Comparison of ENCODE assay signal across 14 cellular contexts in the genomic region with DNA sequence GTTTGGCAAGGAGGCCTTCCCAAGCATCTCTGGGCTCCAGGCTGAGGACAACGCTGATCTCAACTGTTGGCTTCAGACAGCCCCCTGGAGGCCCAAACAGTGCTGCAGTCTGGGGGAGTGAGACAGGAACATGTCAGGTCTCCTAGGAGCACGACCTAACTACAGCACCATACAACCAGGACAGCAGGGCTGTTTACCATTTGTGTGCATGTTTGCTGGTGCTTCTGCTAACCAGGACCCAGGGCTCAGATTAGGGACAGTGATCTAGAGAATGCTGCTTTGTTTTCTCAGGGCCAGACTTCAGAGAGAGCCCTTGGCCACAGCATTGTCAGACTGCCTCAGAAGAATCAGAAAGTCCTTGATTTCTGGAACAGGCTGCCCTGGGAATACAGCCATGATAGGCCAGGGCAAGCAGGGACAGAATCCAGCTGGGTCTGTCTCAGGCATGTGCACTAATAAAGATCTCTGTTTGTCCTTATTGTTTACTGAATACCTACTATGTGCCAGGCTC.
DNase-seq lines count a peak whose midpoint lies in the region; ATAC-seq and TF ChIP-seq lines count a peak whose summit lies in the region.
"Had no signal": no experiment of that assay in that cellular context is flagged by ENCODE, and none has a peak within 500 bp of the region (broad histone marks: within the 10 kb centered on the region; RNA-seq: fewer than 3 reads in every experiment).

No MANE protein-coding gene starts in this region.

- no TSS peak for BruUV-seq in A673 (replicated peaks; lab: Mats Ljungman, UMichigan)

- no peaks in the 10 kb centered on the region for H3K9me3 ChIP-seq in A673 (ENCODE audit: low read depth, low read length, poor library complexity, severe bottlenecking)

- peaks cover 80% of the 10 kb centered on the region for H3K27me3 ChIP-seq in A673 (replicated peaks; ENCODE audit: insufficient read depth, low read depth, low read length, poor library complexity)

- no peak for TF ChIP-seq POLR2A in GM18505 (IDR thresholded peaks at IDR 0.05; ENCODE audit: borderline replicate concordance, extremely low read depth, insufficient read depth, insufficient read length)

- no peak for ATAC-seq in GM18505 (IDR thresholded peaks at IDR 0.05; ENCODE audit: unreplicated experiment)
- ATAC-seq: T-cell had no signal

- CTCF ChIA-PET in A673 (lab: Charles Lee): no interaction called here

- DNase-seq in A673 (ENCODE audit: low spot score) (peak; percentile 6), UCSD-AML1 (lab: John Stamatoyannopoulos, UW; ENCODE audit: unreplicated experiment) (peak; percentile 27), islet precursor cell (peak; percentile 63), NCI-H2171 (lab: John Stamatoyannopoulos, UW) (no peak), GM19238 (ENCODE audit: insufficient read length, low spot score) (no peak), NCI-H2081 treated with DMSO at 0.1 percent for 48 hours (lab: John Stamatoyannopoulos, UW) (no peak)
- DNase-seq: activated CD4-positive, alpha-beta T cell treated with anti-CD3 and anti-CD28 coated beads, Interleukin-2, amount 10 ng/mL, durations not matched to agents 24 days and 14 days; GF-D8; NCI-H1048; nephron progenitor cell; stimulated activated CD4-positive, alpha-beta T cell treated with anti-CD3 and anti-CD28 coated beads, Interleukin-12 subunit alpha, Interleukin-12 subunit beta, amount 100 ng/mL, for 4 hours; T-cell had no signal

- POLR2A ChIA-PET in A673 (lab: Charles Lee; ENCODE audit: low non-redundant PET): no interaction called here

- intact Hi-C loops in A673 (cut with micrococcal nuclease; ENCODE audit: unreplicated experiment): no loop called here

- H3K36me3 ChIP-seq in A673 (ENCODE audit: insufficient read depth, low read length, poor library complexity, severe bottlenecking): no peaks in the 10 kb centered on the region

- TF ChIP-seq CTCF in A673 (conservative IDR thresholded peaks at IDR 0.05; ENCODE audit: low read depth, low read length) (peak; percentile 23; the same call in 1 of the 2 replicates), GM12875 (IDR thresholded peaks at IDR 0.05; ENCODE audit: borderline replicate concordance, insufficient read depth, low read depth, low read length) (peak; percentile 51; the same call in 1 of the 2 replicates)

- H3K27ac ChIP-seq in A673 (ENCODE audit: low read depth, low read length, poor library complexity, severe bottlenecking): no peak overlapping the region

- H3K4me3 ChIP-seq in A673 (ENCODE audit: low read depth, low read length, poor library complexity, severe bottlenecking) (no peak overlapping the region), GM12875 (ENCODE audit: low read depth, low read length) (no peak overlapping the region)

- no peaks in the 10 kb centered on the region for H3K4me1 ChIP-seq in A673 (ENCODE audit: insufficient read depth, low read length, poor library complexity, severe bottlenecking)

Comparison
In these comparisons a context has a peak if more than half of its experiments do, and no peak if none do; other contexts are left out.
1. DNase-seq: peak in A673 (single experiment), UCSD-AML1 (single experiment) and islet precursor cell (single experiment); none in NCI-H2171 (single experiment), GM19238 (single experiment) and NCI-H2081 treated with DMSO at 0.1 percent for 48 hours (single experiment).